Comparison of ENCODE assay signal across 8 cellular contexts in genomic region chr11:67614730-67615454, GRCh38. TPM values are rescaled to one million over a fixed set of nuclear protein-coding genes. Genes with fewer than 3 reads are reported as not detected.
DNase-seq lines count a peak whose midpoint lies in the region; ATAC-seq, FAIRE-seq and TF ChIP-seq lines count a peak whose summit lies in the region.

No MANE protein-coding gene starts in this region.

- peak overlapping the region; percentile 98 for H3K27ac Mint-ChIP-seq in activated naive CD4-positive, alpha-beta T cell treated with anti-CD3 and anti-CD28 coated beads for 36 hours
- H3K27ac Mint-ChIP-seq in activated naive CD4-positive, alpha-beta T cell treated with anti-CD3 and anti-CD28 coated beads, Interleukin-2, amount 50 U/mL, for 72 hours, result peak overlapping the region; percentile 91 to 98

- H3K36me3 Mint-ChIP-seq in activated naive CD4-positive, alpha-beta T cell treated with anti-CD3 and anti-CD28 coated beads for 36 hours (ENCODE audit: low read depth), result peaks cover 7% of the 10 kb centered on the region
- no peaks in the 10 kb centered on the region for H3K36me3 Mint-ChIP-seq in activated naive CD4-positive, alpha-beta T cell treated with anti-CD3 and anti-CD28 coated beads, Interleukin-2, amount 50 U/mL, for 72 hours

- H3K36me3 ChIP-seq in lung (ENCODE audit: control insufficient read depth in 2 of 2, insufficient read depth in 2 of 2, low read length in 2 of 2) (peaks cover 0 to 28% of the 10 kb centered on the region in 2 donors), upper lobe of right lung (peaks cover 28% of the 10 kb centered on the region)

- 91% methylated on average over 16 of the region's 16 CpGs for WGBS in lung, 2 donors

- peak overlapping the region; percentile 29 to 52 for H3K27ac ChIP-seq in lung (ENCODE audit: low read depth in 1 of 2, low read length in 1 of 2)
- peak overlapping the region; percentile 84 for H3K27ac ChIP-seq in upper lobe of right lung

- peak; percentile 14 to 30 for ATAC-seq in activated naive CD4-positive, alpha-beta T cell treated with anti-CD3 and anti-CD28 coated beads, Interleukin-2, amount 50 U/mL, for 72 hours
- no peak for ATAC-seq in lung (ENCODE audit: insufficient read depth, low FRiP score)
- no peak for ATAC-seq in upper lobe of right lung
- no peak for ATAC-seq in HG03139 (IDR thresholded peaks at IDR 0.05; ENCODE audit: unreplicated experiment)

- no peaks in the 10 kb centered on the region for H3K9me3 Mint-ChIP-seq in activated naive CD4-positive, alpha-beta T cell treated with anti-CD3 and anti-CD28 coated beads for 36 hours
- H3K9me3 Mint-ChIP-seq in activated naive CD4-positive, alpha-beta T cell treated with anti-CD3 and anti-CD28 coated beads, Interleukin-2, amount 50 U/mL, for 72 hours, result no peaks in the 10 kb centered on the region

- H3K4me3 ChIP-seq in lung, result no peak overlapping the region
- peak overlapping the region; percentile 42 for H3K4me3 ChIP-seq in upper lobe of right lung

- CTCF ChIA-PET in activated naive CD4-positive, alpha-beta T cell treated with anti-CD3 and anti-CD28 coated beads for 36 hours (lab: Charles Lee), result interaction anchor here (0.9 to 6.0 kb wide), 8 partner anchors 12 to 45 kb away, joined by 3 to 46 read pairs (median 6); partner anchors contain the start of gene NUDT8

- intact Hi-C loops in activated naive CD4-positive, alpha-beta T cell treated with anti-CD3 and anti-CD28 coated beads for 36 hours (cut with micrococcal nuclease), result loop anchor here (1.0 to 10.0 kb wide), 5 partner anchors 9 to 420 kb away; partner anchors contain the start of genes GSTP1, NDUFS8, NDUFV1 and TCIRG1
- intact Hi-C loops in upper lobe of right lung (cut with DNase I), result no loop called here

- no peak for TF ChIP-seq CTCF in lung (IDR thresholded peaks at IDR 0.05; ENCODE audit: control extremely low read depth, extremely low read depth)
- no peak for TF ChIP-seq CTCF in upper lobe of right lung (IDR thresholded peaks at IDR 0.05)

- no peaks in the 10 kb centered on the region for H3K9me3 ChIP-seq in lung (ENCODE audit: control insufficient read depth in 2 of 2, insufficient read depth in 1 of 2, low read length in 1 of 2)
- H3K9me3 ChIP-seq in upper lobe of right lung, result no peaks in the 10 kb centered on the region

- DNase-seq in activated naive CD4-positive, alpha-beta T cell treated with anti-CD3 and anti-CD28 coated beads for 36 hours, result no peak
- no peak for DNase-seq in activated naive CD4-positive, alpha-beta T cell (lab: John Stamatoyannopoulos, UW)
- no peak for DNase-seq in activated naive CD4-positive, alpha-beta T cell treated with anti-CD3 and anti-CD28 coated beads, Interleukin-2, amount 50 U/mL, for 72 hours (ENCODE audit: low spot score in 2 of 2)
- DNase-seq in lung (ENCODE audit: low spot score), result no peak
- no peak for DNase-seq in upper lobe of right lung
- DNase-seq in NCI-H2171 treated with DMSO at 0.1 percent for 48 hours (lab: John Stamatoyannopoulos, UW), result no peak
- DNase-seq in HTR-8/SVneo (ENCODE audit: insufficient read length, low spot score), result no peak

- peaks cover 0 to 7% of the 10 kb centered on the region in 2 donors for H3K4me1 ChIP-seq in lung (ENCODE audit: control insufficient read depth in 2 of 2, insufficient read depth in 2 of 2, low read length in 2 of 2)
- peaks cover 13% of the 10 kb centered on the region for H3K4me1 ChIP-seq in upper lobe of right lung

- H3K4me3 Mint-ChIP-seq in activated naive CD4-positive, alpha-beta T cell treated with anti-CD3 and anti-CD28 coated beads for 36 hours, result peak overlapping the region; percentile 80

- FAIRE-seq in HTR-8/SVneo (lab: Jason Lieb, UNC), result no peak

- peaks cover 24% of the 10 kb centered on the region for H3K4me1 Mint-ChIP-seq in activated naive CD4-positive, alpha-beta T cell treated with anti-CD3 and anti-CD28 coated beads for 36 hours (ENCODE audit: low read depth)

- H3K27me3 ChIP-seq in lung (ENCODE audit: control insufficient read depth, insufficient read depth), result no peaks in the 10 kb centered on the region
- H3K27me3 ChIP-seq in upper lobe of right lung, result no peaks in the 10 kb centered on the region

- no peaks in the 10 kb centered on the region for H3K27me3 Mint-ChIP-seq in activated naive CD4-positive, alpha-beta T cell treated with anti-CD3 and anti-CD28 coated beads for 36 hours (ENCODE audit: low read depth)

RNA-seq across cellular contexts. Expression of gene NDUFV1, which starts 8.2 kb away (rescaled TPM):
- total RNA-seq in activated naive CD4-positive, alpha-beta T cell treated with anti-CD3 and anti-CD28 coated beads for 36 hours, result 100 to 1,000 TPM; 347 to 356 TPM
- total RNA-seq in activated naive CD4-positive, alpha-beta T cell treated with anti-CD3 and anti-CD28 coated beads, Interleukin-2, amount 50 U/mL, for 72 hours, result 100 to 1,000 TPM; 237 to 286 TPM
- total RNA-seq in lung (100 to 1,000 TPM; 144 to 191 TPM), upper lobe of right lung (141 TPM)
- polyA plus RNA-seq in lung, result 100 to 1,000 TPM; 113 to 137 TPM

RNA-seq across cellular contexts. Expression of gene NUDT8, which starts 14.8 kb away (rescaled TPM):
- total RNA-seq in activated naive CD4-positive, alpha-beta T cell treated with anti-CD3 and anti-CD28 coated beads for 36 hours, result 10 to 100 TPM; 29.7 to 30.4 TPM
- total RNA-seq in activated naive CD4-positive, alpha-beta T cell treated with anti-CD3 and anti-CD28 coated beads, Interleukin-2, amount 50 U/mL, for 72 hours, result 10 to 100 TPM; 27.6 to 37.3 TPM
- total RNA-seq in lung, result 10 to 100 TPM in 1 of 2 donors, 1 to 10 TPM in 1; 6.3 to 19.9 TPM
- polyA plus RNA-seq in lung, result 10 to 100 TPM; 12.1 to 22.3 TPM
- 12.2 TPM for total RNA-seq in upper lobe of right lung

RNA-seq across cellular contexts. Expression of gene TBX10, which starts 24.7 kb away (rescaled TPM):
- total RNA-seq in activated naive CD4-positive, alpha-beta T cell treated with anti-CD3 and anti-CD28 coated beads for 36 hours, result not detected
- total RNA-seq in activated naive CD4-positive, alpha-beta T cell treated with anti-CD3 and anti-CD28 coated beads, Interleukin-2, amount 50 U/mL, for 72 hours, result not detected
- total RNA-seq in lung (not detected), upper lobe of right lung (not detected)
- polyA plus RNA-seq in lung, result not detected

RNA-seq across cellular contexts. Expression of gene GSTP1, which starts 31.3 kb away (rescaled TPM):
- 100 to 1,000 TPM; 398 to 403 TPM for total RNA-seq in activated naive CD4-positive, alpha-beta T cell treated with anti-CD3 and anti-CD28 coated beads for 36 hours
- total RNA-seq in activated naive CD4-positive, alpha-beta T cell treated with anti-CD3 and anti-CD28 coated beads, Interleukin-2, amount 50 U/mL, for 72 hours, result 100 to 1,000 TPM; 247 to 466 TPM
- total RNA-seq in lung (100 to 1,000 TPM; 632 to 928 TPM), upper lobe of right lung (751 TPM)
- polyA plus RNA-seq in lung, result 1,000 to 10,000 TPM; 1,119 to 2,206 TPM

RNA-seq across cellular contexts. Expression of gene ACY3, which starts 35.6 kb away (rescaled TPM):
- total RNA-seq in activated naive CD4-positive, alpha-beta T cell treated with anti-CD3 and anti-CD28 coated beads for 36 hours, result not detected
- total RNA-seq in activated naive CD4-positive, alpha-beta T cell treated with anti-CD3 and anti-CD28 coated beads, Interleukin-2, amount 50 U/mL, for 72 hours, result under 1 TPM in 1 of 2 donors, not detected in 1; 0.18 TPM
- under 1 TPM in 1 of 2 donors, not detected in 1; 0.58 TPM for total RNA-seq in lung
- polyA plus RNA-seq in lung, result under 1 TPM; 0.42 to 0.73 TPM
- 0.32 TPM for total RNA-seq in upper lobe of right lung

Comparison
In these comparisons a context has a peak if more than half of its experiments do, and no peak if none do; other contexts are left out.
1. ATAC-seq: peak in activated naive CD4-positive, alpha-beta T cell treated with anti-CD3 and anti-CD28 coated beads, Interleukin-2, amount 50 U/mL, for 72 hours (2 of 2); none in lung (single experiment), upper lobe of right lung (single experiment) and HG03139 (single experiment).